Comparison of ENCODE assay signal across 32 cellular contexts in genomic region chr1:160177231-160177630, GRCh38. TPM values are rescaled to one million over a fixed set of nuclear protein-coding genes. Genes with fewer than 3 reads are reported as not detected.
DNase-seq lines count a peak whose midpoint lies in the region; ATAC-seq and TF ChIP-seq lines count a peak whose summit lies in the region.
"Had no signal": no experiment of that assay in that cellular context is flagged by ENCODE, and none has a peak within 500 bp of the region (broad histone marks: within the 10 kb centered on the region; RNA-seq: fewer than 3 reads in every experiment).

No MANE protein-coding gene starts in this region.

- H4K8ac ChIP-seq in mesendoderm (ENCODE audit: low read depth, low read length) = no peak overlapping the region

- peak overlapping the region; percentile 20 for H3K27ac ChIP-seq in mesendoderm (ENCODE audit: low read depth, low read length)
- no peak overlapping the region for H3K27ac ChIP-seq in RWPE1
- H3K27ac ChIP-seq: adrenal gland, brain microvascular endothelial cell, C4-2B, gastrocnemius medialis, testis, uterus had no signal

- H3K9ac ChIP-seq in mesendoderm (ENCODE audit: low read length) = peak overlapping the region; percentile 10

- no peak overlapping the region for H3K18ac ChIP-seq in mesendoderm (ENCODE audit: low read length)

- no peaks in the 10 kb centered on the region for H3K79me2 ChIP-seq in mesendoderm (ENCODE audit: control insufficient read depth, insufficient read depth, low read length)

- no peak overlapping the region for H2BK5ac ChIP-seq in mesendoderm (ENCODE audit: low read length)

- no CpG with 5 or more reads among the region's 2 CpGs for WGBS in mesendoderm (ENCODE audit: extremely low coverage, insufficient coverage, low lambda C conversion rate)

- peaks cover 10% of the 10 kb centered on the region for H3K4me1 ChIP-seq in mesendoderm (ENCODE audit: control insufficient read depth, low read depth, low read length)
- H3K4me1 ChIP-seq: adrenal gland, Caco-2, gastrocnemius medialis, uterus had no signal

- intact Hi-C loops in activated CD8-positive, alpha-beta T cell treated with anti-CD3 and anti-CD28 coated beads for 36 hours (cut with micrococcal nuclease) = no loop called here

- H3K4me3 ChIP-seq in mesendoderm (ENCODE audit: low read length) = no peak overlapping the region
- H3K4me3 ChIP-seq: adrenal gland, gastrocnemius medialis, lung, testis, uterus had no signal

- no peaks in the 10 kb centered on the region for H3K36me3 ChIP-seq in mesendoderm (ENCODE audit: control insufficient read depth, insufficient read depth, low read length)
- H3K36me3 ChIP-seq: adrenal gland, brain microvascular endothelial cell, gastrocnemius medialis, uterus had no signal

- TF ChIP-seq CTCF in activated CD8-positive, alpha-beta T cell treated with anti-CD3 and anti-CD28 coated beads for 36 hours (IDR thresholded peaks at IDR 0.05) = no peak
- TF ChIP-seq CTCF in RWPE1 (conservative IDR thresholded peaks at IDR 0.05; ENCODE audit: low read depth) = no peak

- no peak overlapping the region for H3K4me2 ChIP-seq in mesendoderm (ENCODE audit: low read length)

- H2AK5ac ChIP-seq in mesendoderm (ENCODE audit: low read length) = no peak overlapping the region

- peaks cover 13% of the 10 kb centered on the region for H3K27me3 Mint-ChIP-seq in activated CD8-positive, alpha-beta T cell treated with anti-CD3 and anti-CD28 coated beads for 36 hours
- H3K27me3 Mint-ChIP-seq in activated CD8-positive, alpha-beta T cell treated with anti-CD3 and anti-CD28 coated beads, Interleukin-2, amount 10 ng/mL, durations not matched to agents 7 days and 5 days (ENCODE audit: low read depth) = peaks cover 34% of the 10 kb centered on the region
- H3K27me3 Mint-ChIP-seq in stimulated activated naive B cell treated with anti-CD40 and anti-IgM and Interleukin-4, amounts not matched to agents 10 μg/mL and 1 μg/mL and 100 μg/mL, for 72 hours = peaks cover 38 to 39% of the 10 kb centered on the region in 2 donors

- no peaks in the 10 kb centered on the region for H3K27me3 ChIP-seq in mesendoderm (ENCODE audit: insufficient read depth, low read length, poor library complexity)
- H3K27me3 ChIP-seq: adrenal gland, brain microvascular endothelial cell, gastrocnemius medialis, testis, uterus had no signal

- H3K36me3 Mint-ChIP-seq in activated CD8-positive, alpha-beta T cell treated with anti-CD3 and anti-CD28 coated beads for 36 hours (ENCODE audit: low read depth) = no peaks in the 10 kb centered on the region
- no peaks in the 10 kb centered on the region for H3K36me3 Mint-ChIP-seq in activated CD8-positive, alpha-beta T cell treated with anti-CD3 and anti-CD28 coated beads, Interleukin-2, amount 10 ng/mL, durations not matched to agents 7 days and 5 days (ENCODE audit: low read depth)
- H3K36me3 Mint-ChIP-seq in stimulated activated naive B cell treated with anti-CD40 and anti-IgM and Interleukin-4, amounts not matched to agents 10 μg/mL and 1 μg/mL and 100 μg/mL, for 72 hours = no peaks in the 10 kb centered on the region

- no peaks in the 10 kb centered on the region for H3K79me1 ChIP-seq in mesendoderm (ENCODE audit: low read length)

- H3K4ac ChIP-seq in mesendoderm (ENCODE audit: low read depth, low read length) = peak overlapping the region; percentile 75

- no peak for DNase-seq in activated CD8-positive, alpha-beta T cell treated with anti-CD3 and anti-CD28 coated beads for 36 hours
- no peak for DNase-seq in activated CD8-positive, alpha-beta T cell treated with anti-CD3 and anti-CD28 coated beads, Interleukin-2, amount 10 ng/mL, durations not matched to agents 7 days and 5 days
- peak; percentile 41 for DNase-seq in OCI-M1 (lab: John Stamatoyannopoulos, UW)
- peak; percentile 64 for DNase-seq in mesendoderm
- DNase-seq in stimulated activated naive B cell treated with anti-CD40 and anti-IgM and Interleukin-4, amounts not matched to agents 10 μg/mL and 1 μg/mL and 100 μg/mL, for 72 hours = no peak
- DNase-seq in iPS-NIHi7 (ENCODE audit: extremely low spot score) = no peak
- no peak for DNase-seq in NCI-H2171 treated with DMSO at 0.1 percent for 48 hours (lab: John Stamatoyannopoulos, UW)
- no peak for DNase-seq in RWPE1 (ENCODE audit: low spot score)
- DNase-seq: 8988T; activated CD4-positive, CD25-positive, alpha-beta regulatory T cell; activated naive CD4-positive, alpha-beta T cell treated with Interleukin-2 at 50 U/mL for 16 hours; adrenal gland; brain microvascular endothelial cell; Caco-2; DMS79 treated with DMSO at 0.1 percent for 48 hours; gastrocnemius medialis; GF-D8; left cardiac atrium; NCI-H1048; NCI-H1694; NCI-H446; NCI-H748 treated with DMSO at 0.1 percent for 48 hours; RPMI8226; stimulated activated naive CD4-positive, alpha-beta T cell; testis; uterus had no signal

- H3K4me3 Mint-ChIP-seq in activated CD8-positive, alpha-beta T cell treated with anti-CD3 and anti-CD28 coated beads for 36 hours = no peak overlapping the region
- no peak overlapping the region for H3K4me3 Mint-ChIP-seq in activated CD8-positive, alpha-beta T cell treated with anti-CD3 and anti-CD28 coated beads, Interleukin-2, amount 10 ng/mL, durations not matched to agents 7 days and 5 days
- H3K4me3 Mint-ChIP-seq in stimulated activated naive B cell treated with anti-CD40 and anti-IgM and Interleukin-4, amounts not matched to agents 10 μg/mL and 1 μg/mL and 100 μg/mL, for 72 hours = no peak overlapping the region
- H3K4me3 Mint-ChIP-seq: activated T-helper 1 cell treated with anti-CD3 and anti-CD28 coated beads, Interleukin-12 subunit alpha, Interleukin-12 subunit beta, Interleukin-2, Interleukin-4 antibody, amounts not matched to agents 30 ng/mL and 10 ng/mL and 1 ng/mL, durations not matched to agents 14 hours and 24 hours and 36 hours; nephron had no signal

- H2BK120ac ChIP-seq in mesendoderm (ENCODE audit: low read depth, low read length) = peak overlapping the region; percentile 64

- POLR2A ChIA-PET in activated CD8-positive, alpha-beta T cell treated with anti-CD3 and anti-CD28 coated beads for 36 hours (lab: Charles Lee) = no interaction called here
- POLR2A ChIA-PET in activated CD8-positive, alpha-beta T cell treated with anti-CD3 and anti-CD28 coated beads, Interleukin-2, amount 10 ng/mL, durations not matched to agents 7 days and 5 days (lab: Charles Lee) = no interaction called here
- POLR2A ChIA-PET in RWPE1 (lab: Yijun Ruan, JAX; ENCODE audit: low non-redundant PET) = no interaction called here

- no peaks in the 10 kb centered on the region for H3K9me3 Mint-ChIP-seq in activated CD8-positive, alpha-beta T cell treated with anti-CD3 and anti-CD28 coated beads for 36 hours
- H3K9me3 Mint-ChIP-seq in activated CD8-positive, alpha-beta T cell treated with anti-CD3 and anti-CD28 coated beads, Interleukin-2, amount 10 ng/mL, durations not matched to agents 7 days and 5 days (ENCODE audit: insufficient read depth) = no peaks in the 10 kb centered on the region
- H3K9me3 Mint-ChIP-seq in stimulated activated naive B cell treated with anti-CD40 and anti-IgM and Interleukin-4, amounts not matched to agents 10 μg/mL and 1 μg/mL and 100 μg/mL, for 72 hours = no peaks in the 10 kb centered on the region
- H3K9me3 Mint-ChIP-seq: activated T-helper 1 cell treated with anti-CD3 and anti-CD28 coated beads, Interleukin-12 subunit alpha, Interleukin-12 subunit beta, Interleukin-2, Interleukin-4 antibody, amounts not matched to agents 30 ng/mL and 10 ng/mL and 1 ng/mL, durations not matched to agents 14 hours and 24 hours and 36 hours; nephron had no signal

- H2BK15ac ChIP-seq in mesendoderm (replicated peaks; ENCODE audit: low read depth) = peak overlapping the region; percentile 4

- no peak overlapping the region for H3K23ac ChIP-seq in mesendoderm (ENCODE audit: low read length)

- H3K27ac Mint-ChIP-seq in activated CD8-positive, alpha-beta T cell treated with anti-CD3 and anti-CD28 coated beads for 36 hours = no peak overlapping the region
- H3K27ac Mint-ChIP-seq in activated CD8-positive, alpha-beta T cell treated with anti-CD3 and anti-CD28 coated beads, Interleukin-2, amount 10 ng/mL, durations not matched to agents 7 days and 5 days = no peak overlapping the region
- H3K27ac Mint-ChIP-seq in stimulated activated naive B cell treated with anti-CD40 and anti-IgM and Interleukin-4, amounts not matched to agents 10 μg/mL and 1 μg/mL and 100 μg/mL, for 72 hours = no peak overlapping the region
- H3K27ac Mint-ChIP-seq: activated T-helper 1 cell treated with anti-CD3 and anti-CD28 coated beads, Interleukin-12 subunit alpha, Interleukin-12 subunit beta, Interleukin-2, Interleukin-4 antibody, amounts not matched to agents 30 ng/mL and 10 ng/mL and 1 ng/mL, durations not matched to agents 14 hours and 24 hours and 36 hours; nephron had no signal

- ATAC-seq in activated CD8-positive, alpha-beta T cell treated with anti-CD3 and anti-CD28 coated beads for 36 hours = peak; percentile 39
- no peak for ATAC-seq in activated CD8-positive, alpha-beta T cell treated with anti-CD3 and anti-CD28 coated beads, Interleukin-2, amount 10 ng/mL, durations not matched to agents 7 days and 5 days
- peak; percentile 36 to 61 for ATAC-seq in stimulated activated naive B cell treated with anti-CD40 and anti-IgM and Interleukin-4, amounts not matched to agents 10 μg/mL and 1 μg/mL and 100 μg/mL, for 72 hours (replicated peaks)
- ATAC-seq: gastrocnemius medialis had no signal

- H3K56ac ChIP-seq in mesendoderm (ENCODE audit: low read length) = peak overlapping the region; percentile 46

- CTCF ChIA-PET in activated CD8-positive, alpha-beta T cell treated with anti-CD3 and anti-CD28 coated beads for 36 hours (lab: Charles Lee) = interaction anchor here (0.6 kb wide), 1 partner anchor 91 kb away, joined by 3 read pairs; no protein-coding TSS in a partner anchor
- CTCF ChIA-PET in activated CD8-positive, alpha-beta T cell treated with anti-CD3 and anti-CD28 coated beads, Interleukin-2, amount 10 ng/mL, durations not matched to agents 7 days and 5 days (lab: Charles Lee) = interaction anchor here (0.6 kb wide), 1 partner anchor 30 kb away, joined by 3 read pairs; no protein-coding TSS in a partner anchor
- CTCF ChIA-PET in RWPE1 (lab: Yijun Ruan, JAX) = no interaction called here

- no peak overlapping the region for H4K5ac ChIP-seq in mesendoderm (ENCODE audit: low read length)

- no peaks in the 10 kb centered on the region for H3K4me1 Mint-ChIP-seq in activated CD8-positive, alpha-beta T cell treated with anti-CD3 and anti-CD28 coated beads for 36 hours (ENCODE audit: low read depth)
- no peaks in the 10 kb centered on the region for H3K4me1 Mint-ChIP-seq in activated CD8-positive, alpha-beta T cell treated with anti-CD3 and anti-CD28 coated beads, Interleukin-2, amount 10 ng/mL, durations not matched to agents 7 days and 5 days (ENCODE audit: low read depth)
- H3K4me1 Mint-ChIP-seq in stimulated activated naive B cell treated with anti-CD40 and anti-IgM and Interleukin-4, amounts not matched to agents 10 μg/mL and 1 μg/mL and 100 μg/mL, for 72 hours = peaks cover 0 to 1% of the 10 kb centered on the region in 2 donors

RNA-seq across cellular contexts. Expression of gene CASQ1, which starts 13.1 kb away (rescaled TPM):
- total RNA-seq in activated CD8-positive, alpha-beta T cell treated with anti-CD3 and anti-CD28 coated beads for 36 hours = not detected
- total RNA-seq in activated CD8-positive, alpha-beta T cell treated with anti-CD3 and anti-CD28 coated beads, Interleukin-2, amount 10 ng/mL, durations not matched to agents 7 days and 5 days = not detected
- 2.6 TPM for polyA plus RNA-seq in mesendoderm (2013, experiment 1 of 2)
- 2.5 TPM for polyA plus RNA-seq in mesendoderm (2013, experiment 2 of 2)
- total RNA-seq: activated T-helper 1 cell treated with anti-CD3 and anti-CD28 coated beads, Interleukin-12 subunit alpha, Interleukin-12 subunit beta, Interleukin-2, Interleukin-4 antibody, amounts not matched to agents 30 ng/mL and 10 ng/mL and 1 ng/mL, durations not matched to agents 14 hours and 24 hours and 36 hours; Caco-2; osteocyte; SK-MEL-5 had no signal

RNA-seq across cellular contexts. Expression of gene ATP1A4, which starts 25.8 kb away (rescaled TPM):
- total RNA-seq in activated CD8-positive, alpha-beta T cell treated with anti-CD3 and anti-CD28 coated beads for 36 hours = not detected
- total RNA-seq in activated CD8-positive, alpha-beta T cell treated with anti-CD3 and anti-CD28 coated beads, Interleukin-2, amount 10 ng/mL, durations not matched to agents 7 days and 5 days = not detected
- 0.56 TPM for polyA plus RNA-seq in mesendoderm (2013, experiment 1 of 2)
- polyA plus RNA-seq in mesendoderm (2013, experiment 2 of 2) = 0.42 TPM
- total RNA-seq: activated T-helper 1 cell treated with anti-CD3 and anti-CD28 coated beads, Interleukin-12 subunit alpha, Interleukin-12 subunit beta, Interleukin-2, Interleukin-4 antibody, amounts not matched to agents 30 ng/mL and 10 ng/mL and 1 ng/mL, durations not matched to agents 14 hours and 24 hours and 36 hours; Caco-2; osteocyte; SK-MEL-5 had no signal

RNA-seq across cellular contexts. Expression of gene PEA15, which starts 28.0 kb away (rescaled TPM):
- total RNA-seq in activated CD8-positive, alpha-beta T cell treated with anti-CD3 and anti-CD28 coated beads for 36 hours = 10 to 100 TPM; 31.8 to 34.1 TPM
- total RNA-seq in activated CD8-positive, alpha-beta T cell treated with anti-CD3 and anti-CD28 coated beads, Interleukin-2, amount 10 ng/mL, durations not matched to agents 7 days and 5 days = 10 to 100 TPM; 27.3 to 35.2 TPM
- 260 TPM for polyA plus RNA-seq in mesendoderm (2013, experiment 1 of 2)
- polyA plus RNA-seq in mesendoderm (2013, experiment 2 of 2) = 272 TPM

Comparison
In these comparisons a context has a peak if more than half of its experiments do, and no peak if none do; other contexts are left out.
1. DNase-seq: peak in OCI-M1 (single experiment) and mesendoderm (single experiment); none in activated CD8-positive, alpha-beta T cell treated with anti-CD3 and anti-CD28 coated beads for 36 hours (single experiment), activated CD8-positive, alpha-beta T cell treated with anti-CD3 and anti-CD28 coated beads, Interleukin-2, amount 10 ng/mL, durations not matched to agents 7 days and 5 days (single experiment), stimulated activated naive B cell treated with anti-CD40 and anti-IgM and Interleukin-4, amounts not matched to agents 10 μg/mL and 1 μg/mL and 100 μg/mL, for 72 hours (single experiment), iPS-NIHi7 (single experiment), NCI-H2171 treated with DMSO at 0.1 percent for 48 hours (single experiment) and RWPE1 (single experiment).